ENCODE assay signal across 8 cellular contexts in genomic region chr19:33302175-33302973, GRCh38. TPM values are rescaled to one million over a fixed set of nuclear protein-coding genes. Genes with fewer than 3 reads are reported as not detected.
DNase-seq lines count a peak whose midpoint lies in the region; ATAC-seq and TF ChIP-seq lines count a peak whose summit lies in the region.

TSS of gene CEBPA (minus strand) at chr19:33302534. CDS start at chr19:33302414, 120 bp downstream.

- H3K27ac Mint-ChIP-seq in neural crest cell (ENCODE audit: unreplicated experiment), result no peak within 1 kb of the TSS

- H3K27me3 ChIP-seq in PC-9 (ENCODE audit: insufficient read depth, low read depth), result no peaks in the 10 kb centered on the region
- H3K27me3 ChIP-seq in foreskin keratinocyte, result peaks cover 49% of the 10 kb centered on the region

- H3K4me1 ChIP-seq in PC-9 (replicated peaks; ENCODE audit: insufficient read depth) (peaks cover 35% of the 10 kb centered on the region), foreskin keratinocyte (peaks cover 8% of the 10 kb centered on the region)

- H3K4me1 Mint-ChIP-seq in neural crest cell, result no peaks in the 10 kb centered on the region

- H3K4me3 ChIP-seq in PC-9, result peak within 1 kb of the TSS; percentile 91

- H3K9me2 ChIP-seq in PC-9 (ENCODE audit: insufficient read depth), result no peaks in the 10 kb centered on the region

- CTCF ChIA-PET in PC-9 (lab: Charles Lee), result interaction anchor here (0.6 to 0.9 kb wide), 2 partner anchors 104 to 218 kb away, joined by 3 read pairs; no protein-coding TSS in a partner anchor

- peaks cover 55% of the 10 kb centered on the region for H3K27me3 Mint-ChIP-seq in neural crest cell (ENCODE audit: low read depth)

- no peaks in the 10 kb centered on the region for H3K9me3 ChIP-seq in PC-9 (ENCODE audit: insufficient read depth, low read depth)

- H3F3A ChIP-seq in PC-9 (ENCODE audit: insufficient read depth, low read depth), result no peaks in the 10 kb centered on the region

- intact Hi-C loops in PC-9 (cut with micrococcal nuclease; ENCODE audit: unreplicated experiment), result loop anchor here (2.0 to 10.0 kb wide), 3 partner anchors 60 to 128 kb away; no protein-coding TSS in a partner anchor

- POLR2A ChIA-PET in PC-9 (lab: Charles Lee; ENCODE audit: unreplicated experiment), result interaction anchor here (0.5 to 1.2 kb wide), 4 partner anchors 8 to 254 kb away, joined by 3 to 9 read pairs (median 4); no protein-coding TSS in a partner anchor

- H4K20me1 ChIP-seq in PC-9 (ENCODE audit: insufficient read depth), result no peaks in the 10 kb centered on the region

- H3K4me2 ChIP-seq in PC-9, result peak within 1 kb of the TSS; percentile 90

- H3K9me3 Mint-ChIP-seq in neural crest cell, result no peaks in the 10 kb centered on the region

- peak; percentile 92 for ATAC-seq in GM19463 (IDR thresholded peaks at IDR 0.05; ENCODE audit: unreplicated experiment)
- ATAC-seq in foreskin keratinocyte, result peak; percentile 80

- H3K79me2 ChIP-seq in PC-9 (ENCODE audit: low read depth), result 0 out of 2 replicates have a peak, but pooled peaks cover 6% of the 10 kb centered on the region

- no peak within 1 kb of the TSS for H3K27ac ChIP-seq in PC-9
- peak within 1 kb of the TSS; percentile 4 for H3K27ac ChIP-seq in foreskin keratinocyte

- H2AFZ ChIP-seq in PC-9, result peak within 1 kb of the TSS; percentile 96

- no TSS peak for BruUV-seq in PC-9 (replicated peaks; lab: Mats Ljungman, UMichigan)

- TF ChIP-seq CTCF in PC-9 (conservative IDR thresholded peaks at IDR 0.05), result no peak
- peak; percentile 78 for TF ChIP-seq CTCF in foreskin keratinocyte (conservative IDR thresholded peaks at IDR 0.05)
- peak; percentile 58 for TF ChIP-seq CTCF in neural crest cell (conservative IDR thresholded peaks at IDR 0.05)

- no peaks in the 10 kb centered on the region for H3K36me3 Mint-ChIP-seq in neural crest cell (ENCODE audit: low read depth)

- peak; percentile 69 for DNase-seq in CMK (ENCODE audit: low read depth)
- peak; percentile 92 for DNase-seq in HT-29 (ENCODE audit: low spot score)
- peak; percentile 64 to 90 for DNase-seq in PC-9
- DNase-seq in activated effector memory CD4-positive, alpha-beta T cell treated with anti-CD3 and anti-CD28 coated beads, Interleukin-2, amount 50 U/mL, for 16 hours, result peak; percentile 84
- DNase-seq in foreskin keratinocyte, result peak; percentile 35 to 42
- DNase-seq in neural crest cell (ENCODE audit: low read depth, low spot score), result peak; percentile 72
- peak; percentile 62 for DNase-seq in superior temporal gyrus (ENCODE audit: extremely low spot score)

- peak within 1 kb of the TSS; percentile 81 for H3K4me3 Mint-ChIP-seq in neural crest cell

- no peaks in the 10 kb centered on the region for H3K36me3 ChIP-seq in PC-9 (ENCODE audit: low read depth)

RNA-seq across cellular contexts. Expression of gene CEBPA, which starts in this region (rescaled TPM):
- total RNA-seq in HT-29 (2014; rRNA removed; shearing (Covaris generic)), result 16.9 and 21.3 TPM in 2 replicates
- total RNA-seq in PC-9 (2021) (8.9 and 9.2 TPM in 2 replicates), foreskin keratinocyte (1.4 TPM in 2 replicates), neural crest cell (1.5 and 1.7 TPM in 2 replicates)
- 1.3 and 1.5 TPM in 2 replicates for polyA plus RNA-seq in foreskin keratinocyte

Comparison
In these comparisons a context has a peak if more than half of its experiments do, and no peak if none do; other contexts are left out.
1. DNase-seq: peak in every context shown above with its lines; median percentile 92 in HT-29; 84 in activated effector memory CD4-positive, alpha-beta T cell treated with anti-CD3 and anti-CD28 coated beads, Interleukin-2, amount 50 U/mL, for 16 hours; 77 in PC-9; 72 in neural crest cell; 69 in CMK; 62 in superior temporal gyrus; 38 in foreskin keratinocyte.